Comparison of ENCODE assay signal across 33 cellular contexts in genomic region chr12:30146561-30146960, GRCh38.
"Had no signal": no experiment of that assay in that cellular context is flagged by ENCODE, and none has a peak within 500 bp of the region (broad histone marks: within the 10 kb centered on the region; RNA-seq: fewer than 3 reads in every experiment).

No MANE protein-coding gene starts in this region.

- H3K27ac ChIP-seq: neural progenitor cell, ovary, parathyroid adenoma, psoas muscle, right lobe of liver, sigmoid colon, skin epidermis, spleen, suprapubic skin, testis, tibial artery, transverse colon, upper lobe of right lung, uterus had no signal

- DNase-seq: naive thymus-derived CD4-positive, alpha-beta T cell; natural killer cell; nephron progenitor cell; occipital lobe; ovary; posterior cingulate gyrus; psoas muscle; right cardiac atrium; right lobe of liver; sigmoid colon; spleen; stimulated activated CD4-positive, alpha-beta T cell treated with anti-CD3 and anti-CD28 coated beads, Interleukin-12 subunit alpha, Interleukin-12 subunit beta, amount 100 ng/mL, for 4 hours; stimulated activated CD4-positive, alpha-beta T cell treated with anti-CD3 and anti-CD28 coated beads, Interleukin-1b, Interleukin-23, amount 100 ng/mL, for 48 hours; stimulated activated CD4-positive, alpha-beta T cell treated with anti-CD3 and anti-CD28 coated beads, Interleukin-4, amount 100 ng/mL, for 1 hour; stimulated activated CD4-positive, alpha-beta T cell treated with anti-CD3 and anti-CD28 coated beads, Interleukin-4, amount 100 ng/mL, for 4 hours; stimulated activated CD8-positive, alpha-beta memory T cell treated with anti-CD3 and anti-CD28 coated beads, Interleukin-4, amount 100 ng/mL, for 48 hours; stimulated activated naive CD4-positive, alpha-beta T cell; stimulated activated naive CD8-positive, alpha-beta T cell treated with anti-CD3 and anti-CD28 coated beads, Interleukin-15, amount 100 ng/mL, for 72 hours; stimulated activated naive CD8-positive, alpha-beta T cell treated with anti-CD3 and anti-CD28 coated beads, Interleukin-15, Interleukin-2, amounts not matched to agents 100 U/mL and 50 U/mL, for 24 hours; substantia nigra; testis; tibial artery; transverse colon; upper lobe of right lung; uterus had no signal

- H3K4me3 Mint-ChIP-seq: naive thymus-derived CD4-positive, alpha-beta T cell; natural killer cell; nephron progenitor cell; neural progenitor cell; stimulated activated memory B cell treated with anti-CD40 and anti-IgM and Interleukin-4, amounts not matched to agents 10 μg/mL and 1 μg/mL and 100 μg/mL, for 72 hours; stimulated activated naive CD8-positive, alpha-beta T cell treated with anti-CD3 and anti-CD28 coated beads, Interleukin-15, amount 100 ng/mL, for 72 hours; type B pancreatic cell had no signal

- H3K79me2 ChIP-seq: parathyroid adenoma had no signal

- H3K36me3 Mint-ChIP-seq: naive thymus-derived CD4-positive, alpha-beta T cell; natural killer cell; neural progenitor cell; stimulated activated memory B cell treated with anti-CD40 and anti-IgM and Interleukin-4, amounts not matched to agents 10 μg/mL and 1 μg/mL and 100 μg/mL, for 72 hours; type B pancreatic cell had no signal

- H3K4me1 ChIP-seq: neural progenitor cell, parathyroid adenoma, psoas muscle, right lobe of liver, sigmoid colon, spleen, suprapubic skin, testis, transverse colon, upper lobe of right lung, uterus had no signal

- H2AFZ ChIP-seq: neural progenitor cell, parathyroid adenoma had no signal

- H3K9me3 Mint-ChIP-seq: nephron progenitor cell, type B pancreatic cell had no signal

- H3K27me3 ChIP-seq: neural progenitor cell, ovary, right lobe of liver, sigmoid colon, spleen, suprapubic skin, testis, tibial artery, transverse colon, upper lobe of right lung, uterus had no signal

- H3K9me3 ChIP-seq: ovary, psoas muscle, right lobe of liver, sigmoid colon, suprapubic skin, testis, tibial artery, transverse colon, upper lobe of right lung, uterus had no signal

- H3K4me1 Mint-ChIP-seq: naive thymus-derived CD4-positive, alpha-beta T cell; natural killer cell; nephron progenitor cell; stimulated activated memory B cell treated with anti-CD40 and anti-IgM and Interleukin-4, amounts not matched to agents 10 μg/mL and 1 μg/mL and 100 μg/mL, for 72 hours; stimulated activated naive CD8-positive, alpha-beta T cell treated with anti-CD3 and anti-CD28 coated beads, Interleukin-15, amount 100 ng/mL, for 72 hours had no signal

- H3K4me3 ChIP-seq: neural progenitor cell, ovary, psoas muscle, right lobe of liver, sigmoid colon, skin epidermis, smooth muscle cell, spleen, suprapubic skin, testis, tibial artery, transverse colon, upper lobe of right lung, uterus had no signal

- H3K9ac ChIP-seq: neural progenitor cell, parathyroid adenoma had no signal

- ATAC-seq: naive thymus-derived CD4-positive, alpha-beta T cell; natural killer cell; psoas muscle; right cardiac atrium; right lobe of liver; stimulated activated memory B cell treated with anti-CD40 and anti-IgM and Interleukin-4, amounts not matched to agents 10 μg/mL and 1 μg/mL and 100 μg/mL, for 72 hours; stimulated activated naive CD8-positive, alpha-beta T cell treated with anti-CD3 and anti-CD28 coated beads, Interleukin-15, amount 100 ng/mL, for 72 hours; stimulated activated naive CD8-positive, alpha-beta T cell treated with anti-CD3 and anti-CD28 coated beads, Interleukin-15, Interleukin-2, amounts not matched to agents 100 U/mL and 50 U/mL, for 24 hours; upper lobe of right lung had no signal

- H3K4me2 ChIP-seq: neural progenitor cell, smooth muscle cell had no signal

- H3K36me3 ChIP-seq: neural progenitor cell, ovary, right lobe of liver, sigmoid colon, spleen, suprapubic skin, tibial artery, transverse colon, upper lobe of right lung, uterus had no signal

- H3K27ac Mint-ChIP-seq: naive thymus-derived CD4-positive, alpha-beta T cell; natural killer cell; neural progenitor cell; progenitor cell of endocrine pancreas; stimulated activated memory B cell treated with anti-CD40 and anti-IgM and Interleukin-4, amounts not matched to agents 10 μg/mL and 1 μg/mL and 100 μg/mL, for 72 hours; stimulated activated naive CD8-positive, alpha-beta T cell treated with anti-CD3 and anti-CD28 coated beads, Interleukin-15, amount 100 ng/mL, for 72 hours; type B pancreatic cell had no signal

- H3K27me3 Mint-ChIP-seq: progenitor cell of endocrine pancreas; stimulated activated memory B cell treated with anti-CD40 and anti-IgM and Interleukin-4, amounts not matched to agents 10 μg/mL and 1 μg/mL and 100 μg/mL, for 72 hours; stimulated activated naive CD8-positive, alpha-beta T cell treated with anti-CD3 and anti-CD28 coated beads, Interleukin-15, amount 100 ng/mL, for 72 hours had no signal
